ENCODE assay signal across 22 cellular contexts in the genomic region with DNA sequence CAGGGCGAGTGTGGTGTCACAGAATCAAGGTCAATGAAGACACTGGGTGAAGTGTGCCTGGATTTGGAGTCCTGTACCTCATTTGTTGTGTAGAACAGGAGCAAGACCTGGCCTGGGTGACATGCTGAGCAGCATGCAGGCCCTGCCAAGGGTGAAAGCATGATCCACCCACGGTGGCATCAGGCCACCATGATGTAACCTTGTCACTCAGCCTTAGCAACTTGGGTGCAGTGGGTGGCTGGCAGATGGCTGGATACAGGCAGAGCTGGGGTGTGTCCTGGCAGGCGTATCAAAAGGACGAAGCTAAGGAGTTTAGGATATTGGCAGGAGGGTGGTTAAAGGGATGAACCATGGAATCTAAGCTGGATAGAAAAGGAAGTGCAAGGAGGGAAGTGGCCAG. TPM values are rescaled to one million over a fixed set of nuclear protein-coding genes. Genes with fewer than 3 reads are reported as not detected.
DNase-seq lines count a peak whose midpoint lies in the region; ATAC-seq, FAIRE-seq and TF ChIP-seq lines count a peak whose summit lies in the region.
"Had no signal": no experiment of that assay in that cellular context is flagged by ENCODE, and none has a peak within 500 bp of the region (broad histone marks: within the 10 kb centered on the region; RNA-seq: fewer than 3 reads in every experiment).

No MANE protein-coding gene starts in this region.

- H2BK12ac ChIP-seq in H1 (ENCODE audit: low read depth, low read length) = no peak overlapping the region

- H2BK5ac ChIP-seq in H1 (ENCODE audit: low read depth, low read length) = no peak overlapping the region

- H3K4me1 ChIP-seq in BLaER1 treated with 17β-estradiol and CSF1 and Interleukin-3, amounts not matched to agents 10 nM and 100 nM = peaks cover 0 to 30% (median 14%) of the 10 kb centered on the region in 10 experiments; a peak in 16 of 20 replicates
- H3K4me1 ChIP-seq in H1 (replicated peaks in 1 of 4; ENCODE audit: control insufficient read depth in 3 of 4, insufficient read depth in 4 of 4, low read length in 3 of 4) = no peaks in the 10 kb centered on the region

- no peak overlapping the region for H4K91ac ChIP-seq in H1 (replicated peaks; ENCODE audit: insufficient read length, low read length)

- H3K27ac ChIP-seq in BLaER1 treated with 17β-estradiol and CSF1 and Interleukin-3, amounts not matched to agents 10 nM and 100 nM = no peak overlapping the region
- no peak overlapping the region for H3K27ac ChIP-seq in H1 (ENCODE audit: low read depth, low read length)
- H3K27ac ChIP-seq: 22Rv1, KMS-11 had no signal

- H3K4me2 ChIP-seq in BLaER1 treated with 17β-estradiol and CSF1 and Interleukin-3, amounts not matched to agents 10 nM and 100 nM = peak overlapping the region in 6 of 11 experiments; percentile 4 to 67 (median 40); a peak in 10 of 22 replicates
- H3K4me2 ChIP-seq in H1 (ENCODE audit: insufficient read depth in 1 of 2, low read depth in 2 of 2, low read length in 2 of 2) = no peak overlapping the region
- H3K4me2 ChIP-seq: KMS-11 had no signal

- DNase-seq in DMS 273 (lab: John Stamatoyannopoulos, UW; ENCODE audit: unreplicated experiment) (peak; percentile 55), DMS 273 treated with DMSO at 0.1 percent for 48 hours (lab: John Stamatoyannopoulos, UW) (no peak), NCI-H1694 treated with DMSO at 0.1 percent for 48 hours (lab: John Stamatoyannopoulos, UW) (peak; percentile 52), H1 (ENCODE audit: low read depth in 1 of 2, low spot score in 2 of 2) (no peak), NCI-H1105 (lab: John Stamatoyannopoulos, UW) (no peak)
- DNase-seq in activated CD4-positive, alpha-beta T cell treated with anti-CD3 and anti-CD28 coated beads, Interleukin-2, amount 50 U/mL, for 1 hour = no peak
- DNase-seq: CD4-positive, CD25-positive, alpha-beta regulatory T cell; COR-L47; EL; HFFc6; NCI-H1436; NCI-H2081; NCI-H446 treated with DMSO at 0.1 percent for 48 hours; NCI-H748 treated with DMSO at 0.1 percent for 48 hours; OCI-M1; SIG-M5 had no signal

- no peak overlapping the region for H3K56ac ChIP-seq in H1 (replicated peaks; ENCODE audit: insufficient read length, low read depth, low read length)

- no peak overlapping the region for H3K14ac ChIP-seq in H1 (ENCODE audit: insufficient read length)

- H3K27me3 ChIP-seq in BLaER1 treated with 17β-estradiol and CSF1 and Interleukin-3, amounts not matched to agents 10 nM and 100 nM = no peaks in the 10 kb centered on the region
- H3K27me3 ChIP-seq in H1 (replicated peaks in 1 of 4; ENCODE audit: control insufficient read depth in 3 of 4, extremely low read depth in 1 of 4, insufficient read depth in 3 of 4, low read length in 3 of 4) = no peaks in the 10 kb centered on the region; a peak in 1 of 7 replicates

- no peak overlapping the region for H2BK120ac ChIP-seq in H1 (replicated peaks; ENCODE audit: low read depth, low read length)

- H2AFZ ChIP-seq in H1 (ENCODE audit: low read length) = no peak overlapping the region

- no peak overlapping the region for H3K4ac ChIP-seq in H1 (replicated peaks; ENCODE audit: insufficient read length, low read depth, low read length)

- no peak for TF ChIP-seq RAD21 in H1 (IDR thresholded peaks at IDR 0.05 in 1 of 2, conservative IDR thresholded peaks at IDR 0.05 in 1 of 2; ENCODE audit: low read depth in 2 of 2, low read length in 2 of 2)

- no peak for TF ChIP-seq POLR2A in H1 (IDR thresholded peaks at IDR 0.05; ENCODE audit: control extremely low read depth in 1 of 2, low read depth in 2 of 2, low read length in 2 of 2)

- WGBS in H1 (ENCODE audit: extremely low coverage in 1 of 2, insufficient coverage in 1 of 2, insufficient read length in 1 of 2, insufficient replicate concordance in 2 of 2, low coverage in 1 of 2, low lambda C conversion rate in 2 of 2, missing lambda C conversion rate in 1 of 2), 2 experiments = 84% methylated on average over 4 of the region's 4 CpGs; no CpG with 5 or more reads in 1 of the 2 experiments

- ATAC-seq in GM21529 (IDR thresholded peaks at IDR 0.05; ENCODE audit: unreplicated experiment) = no peak
- ATAC-seq: SK-N-SH treated with all-trans-retinoic acid at 6 μM for 48 hours had no signal

- TF ChIP-seq CTCF in H1 (IDR thresholded peaks at IDR 0.05; ENCODE audit: control extremely low read depth in 1 of 3, insufficient read depth in 1 of 3, low read depth in 1 of 3, low read length in 3 of 3) = no peak

- H3K23ac ChIP-seq in H1 (ENCODE audit: insufficient read length) = no peak overlapping the region

- no peak overlapping the region for H2BK20ac ChIP-seq in H1 (ENCODE audit: low read length)

- H3K36me3 ChIP-seq in BLaER1 treated with 17β-estradiol and CSF1 and Interleukin-3, amounts not matched to agents 10 nM and 100 nM = peaks cover 0 to 11% (median 0%) of the 10 kb centered on the region in 11 experiments; a peak in 1 of 22 replicates
- no peaks in the 10 kb centered on the region for H3K36me3 ChIP-seq in H1 (ENCODE audit: control insufficient read depth in 2 of 4, insufficient read depth in 4 of 4, low read length in 3 of 4)

- no peak overlapping the region for H3K4me3 ChIP-seq in BLaER1 treated with 17β-estradiol and CSF1 and Interleukin-3, amounts not matched to agents 10 nM and 100 nM
- no peak overlapping the region for H3K4me3 ChIP-seq in H1 (ENCODE audit: extremely low read depth in 1 of 4, insufficient read depth in 2 of 4, low read depth in 3 of 4, low read length in 4 of 4)

- H3K9me3 ChIP-seq in BLaER1 treated with 17β-estradiol and CSF1 and Interleukin-3, amounts not matched to agents 10 nM and 100 nM (replicated peaks in 1 of 11) = no peaks in the 10 kb centered on the region; a peak in 1 of 22 replicates
- no peaks in the 10 kb centered on the region for H3K9me3 ChIP-seq in H1 (ENCODE audit: insufficient read depth in 2 of 2, low read depth in 1 of 2, low read length in 1 of 2)

- POLR2A ChIA-PET in H1 (lab: Charles Lee; ENCODE audit: partially characterized antibody) = no interaction called here

- no peaks in the 10 kb centered on the region for H3K79me1 ChIP-seq in H1 (ENCODE audit: low read depth, low read length)

- H3K79me2 ChIP-seq in H1 (ENCODE audit: control insufficient read depth in 1 of 2, insufficient read depth in 2 of 2, low read length in 2 of 2) = no peaks in the 10 kb centered on the region

- no peaks in the 10 kb centered on the region for H3K23me2 ChIP-seq in H1 (ENCODE audit: low read depth, low read length)

- H4K5ac ChIP-seq in H1 (ENCODE audit: insufficient read length, low read depth, low read length) = no peak overlapping the region

- H2AK5ac ChIP-seq in H1 (ENCODE audit: low read depth, low read length) = 0 out of 2 replicates have a peak overlapping the region, but pooled peaks have one; percentile 39

- no peak overlapping the region for H2BK15ac ChIP-seq in H1 (ENCODE audit: low read length)

- CTCF ChIA-PET in H1 (lab: Charles Lee; ENCODE audit: partially characterized antibody) = interaction anchor here (1.0 kb wide), 1 partner anchor 13 kb away, joined by 3 read pairs; no protein-coding TSS in a partner anchor

- no peak overlapping the region for H3K18ac ChIP-seq in H1 (ENCODE audit: extremely low read depth, low read length)

- FAIRE-seq in H1 (lab: Jason Lieb, UNC) = no peak
- FAIRE-seq: H54 had no signal

- no peak for TF ChIP-seq EP300 in H1 (IDR thresholded peaks at IDR 0.05; ENCODE audit: borderline replicate concordance in 1 of 2, low read depth in 2 of 2, low read length in 2 of 2)

- H4K8ac ChIP-seq in H1 (ENCODE audit: extremely low read depth, insufficient read depth, low read length) = no peak overlapping the region

- no peak overlapping the region for H3K9ac ChIP-seq in BLaER1 treated with 17β-estradiol and CSF1 and Interleukin-3, amounts not matched to agents 10 nM and 100 nM
- no peak overlapping the region for H3K9ac ChIP-seq in H1 (replicated peaks in 1 of 4; ENCODE audit: extremely low read depth in 1 of 4, low read depth in 3 of 4, low read length in 3 of 4)
- H3K9ac ChIP-seq: KMS-11 had no signal

- H4K20me1 ChIP-seq in BLaER1 treated with 17β-estradiol and CSF1 and Interleukin-3, amounts not matched to agents 10 nM and 100 nM = no peaks in the 10 kb centered on the region
- H4K20me1 ChIP-seq in H1 (replicated peaks in 1 of 2; ENCODE audit: control insufficient read depth in 1 of 2, insufficient read depth in 2 of 2, low read length in 2 of 2) = no peaks in the 10 kb centered on the region

TF ChIP-seq in H1, 55 proteins besides CTCF, POLR2A, EP300 and RAD21 (continues in another document):
- TF ChIP-seq HDAC2 (IDR thresholded peaks at IDR 0.05; ENCODE audit: borderline replicate concordance in 1 of 2, low read depth in 2 of 2, low read length in 2 of 2) = no peak
- TF ChIP-seq SIRT6 (IDR thresholded peaks at IDR 0.05; ENCODE audit: low read length) = no peak

RNA-seq across cellular contexts. Expression of gene THSD1, which starts 10.3 kb away (rescaled TPM):
- total RNA-seq in H1 (2021; fragmentation: NEBNext Ultra II Directional; extraction: Animal tissue kit (Norgen Biotek cat#: 25700)) = 0.23 and 0.35 TPM in 2 replicates
- polyA plus RNA-seq in H1 (2011; rRNA removed) = 0.17 and 0.22 TPM in 2 replicates
- 0.27 TPM for polyA plus RNA-seq in H1 (2011; cell fraction: cytosol; rRNA removed)
- 0.27 TPM for polyA plus RNA-seq in H1 (2011; cell fraction: nucleus; rRNA removed)
- polyA plus RNA-seq in H1 (2012, experiment 1 of 2) = 0.10 to 0.21 TPM (median 0.13 TPM) in 4 replicates
- polyA plus RNA-seq in H1 (2012, experiment 2 of 2) = 0.14 TPM
- polyA plus RNA-seq in H1 (2013, experiment 1 of 2) = 0.34 TPM
- 0.42 TPM for polyA plus RNA-seq in H1 (2013, experiment 2 of 2)
- 0.63 and 0.69 TPM in 2 replicates for polyA minus RNA-seq in H1 (2011; rRNA and poly(A)+ RNA removed)
- polyA minus RNA-seq in H1 (2011; cell fraction: cytosol; rRNA and poly(A)+ RNA removed) = not detected
- 0.40 TPM for polyA minus RNA-seq in H1 (2011; cell fraction: nucleus; rRNA and poly(A)+ RNA removed)

RNA-seq across cellular contexts. Expression of gene VPS36, which starts 54.7 kb away (rescaled TPM):
- total RNA-seq in H1 (2021; fragmentation: NEBNext Ultra II Directional; extraction: Animal tissue kit (Norgen Biotek cat#: 25700)) = 19.8 and 22.5 TPM in 2 replicates
- polyA plus RNA-seq in H1 (2011; rRNA removed) = 8.8 and 14.1 TPM in 2 replicates
- 10.8 TPM for polyA plus RNA-seq in H1 (2011; cell fraction: cytosol; rRNA removed)
- polyA plus RNA-seq in H1 (2011; cell fraction: nucleus; rRNA removed) = 12.4 TPM
- 6.9 to 12.1 TPM (median 8.6 TPM) in 4 replicates for polyA plus RNA-seq in H1 (2012, experiment 1 of 2)
- 0.75 TPM for polyA plus RNA-seq in H1 (2012, experiment 2 of 2)
- polyA plus RNA-seq in H1 (2013, experiment 1 of 2) = 12.1 TPM
- polyA plus RNA-seq in H1 (2013, experiment 2 of 2) = 11.0 TPM
- polyA minus RNA-seq in H1 (2011; rRNA and poly(A)+ RNA removed) = 7.8 and 10.2 TPM in 2 replicates
- polyA minus RNA-seq in H1 (2011; cell fraction: cytosol; rRNA and poly(A)+ RNA removed) = 8.2 TPM
- 13.7 TPM for polyA minus RNA-seq in H1 (2011; cell fraction: nucleus; rRNA and poly(A)+ RNA removed)

RNA-seq across cellular contexts. Expression of gene CKAP2, which starts 59.6 kb away (rescaled TPM):
- total RNA-seq in H1 (2021; fragmentation: NEBNext Ultra II Directional; extraction: Animal tissue kit (Norgen Biotek cat#: 25700)) = 65.2 and 70.7 TPM in 2 replicates
- 5.9 and 8.3 TPM in 2 replicates for polyA plus RNA-seq in H1 (2011; rRNA removed)
- polyA plus RNA-seq in H1 (2011; cell fraction: cytosol; rRNA removed) = 13.3 TPM
- polyA plus RNA-seq in H1 (2011; cell fraction: nucleus; rRNA removed) = 7.2 TPM
- 17.7 to 34.7 TPM (median 22.2 TPM) in 4 replicates for polyA plus RNA-seq in H1 (2012, experiment 1 of 2)
- 2.3 TPM for polyA plus RNA-seq in H1 (2012, experiment 2 of 2)
- polyA plus RNA-seq in H1 (2013, experiment 1 of 2) = 49.2 TPM
- polyA plus RNA-seq in H1 (2013, experiment 2 of 2) = 48.3 TPM
- 12.9 and 21.4 TPM in 2 replicates for polyA minus RNA-seq in H1 (2011; rRNA and poly(A)+ RNA removed)
- 22.8 TPM for polyA minus RNA-seq in H1 (2011; cell fraction: cytosol; rRNA and poly(A)+ RNA removed)
- 28.1 TPM for polyA minus RNA-seq in H1 (2011; cell fraction: nucleus; rRNA and poly(A)+ RNA removed)

Comparison
In these comparisons a context has a peak if more than half of its experiments do, and no peak if none do; other contexts are left out.
1. DNase-seq: peak in DMS 273 (single experiment) and NCI-H1694 treated with DMSO at 0.1 percent for 48 hours (single experiment); none in DMS 273 treated with DMSO at 0.1 percent for 48 hours (single experiment), H1 (0 of 2), activated CD4-positive, alpha-beta T cell treated with anti-CD3 and anti-CD28 coated beads, Interleukin-2, amount 50 U/mL, for 1 hour (single experiment) and NCI-H1105 (single experiment).
2. H3K4me2 ChIP-seq: peak in BLaER1 treated with 17β-estradiol and CSF1 and Interleukin-3, amounts not matched to agents 10 nM and 100 nM (6 of 11); none in H1 (0 of 2).